10 cellular contexts compared by ENCODE assay signal in genomic region chr11:3058753-3059664, GRCh38. TPM values are rescaled to one million over a fixed set of nuclear protein-coding genes. Genes with fewer than 3 reads are reported as not detected.
DNase-seq lines count a peak whose midpoint lies in the region; ATAC-seq and TF ChIP-seq lines count a peak whose summit lies in the region.
"Had no signal": no experiment of that assay in that cellular context is flagged by ENCODE, and none has a peak within 500 bp of the region (broad histone marks: within the 10 kb centered on the region; RNA-seq: fewer than 3 reads in every experiment).

No MANE protein-coding gene starts in this region.

- DNase-seq in activated T-cell treated with anti-CD3 and anti-CD28 coated beads, Interleukin-2, amount 50 U/mL, for 24 hours = no peak
- DNase-seq in activated T-cell treated with anti-CD3 and anti-CD28 coated beads, Interleukin-2, amount 50 U/mL, for 48 hours = no peak
- DNase-seq in RKO (ENCODE audit: low spot score) = peak; percentile 86
- no peak for DNase-seq in esophagus squamous epithelium (lab: John Stamatoyannopoulos, UW)
- peak in 1 of 2 donors; percentile 25 for DNase-seq in gastrocnemius medialis
- no peak for DNase-seq in NCI-H1436 treated with DMSO at 0.1 percent for 48 hours (lab: John Stamatoyannopoulos, UW)
- no peak for DNase-seq in SIG-M5 treated with dmso at 0.1 percent for 504 hours (lab: John Stamatoyannopoulos, UW; ENCODE audit: unreplicated experiment)

- ATAC-seq in gastrocnemius medialis = no peak
- ATAC-seq in HG03097 (IDR thresholded peaks at IDR 0.05; ENCODE audit: low FRiP score, unreplicated experiment) = no peak

- peaks cover 27% of the 10 kb centered on the region for H3K36me3 Mint-ChIP-seq in activated T-cell treated with anti-CD3 and anti-CD28 coated beads, Interleukin-2, amount 50 U/mL, for 24 hours (ENCODE audit: low read depth)

- H3K27ac ChIP-seq in esophagus squamous epithelium (peak overlapping the region in 3 of 4 donors; percentile 32 to 46 (median 35)), gastrocnemius medialis (peak overlapping the region in 3 of 4 donors; percentile 38 to 48 (median 38))
- H3K27ac ChIP-seq: suprapubic skin had no signal

- no peak overlapping the region for H3K27ac Mint-ChIP-seq in activated T-cell treated with anti-CD3 and anti-CD28 coated beads, Interleukin-2, amount 50 U/mL, for 24 hours

- TF ChIP-seq CTCF in esophagus squamous epithelium (IDR thresholded peaks at IDR 0.05) (no peak), gastrocnemius medialis (IDR thresholded peaks at IDR 0.05 in 4 of 5, conservative IDR thresholded peaks at IDR 0.05 in 1 of 5) (no peak)

- H3K4me1 Mint-ChIP-seq in activated T-cell treated with anti-CD3 and anti-CD28 coated beads, Interleukin-2, amount 50 U/mL, for 24 hours (ENCODE audit: low read depth) = peaks cover 30% of the 10 kb centered on the region

- H3K4me3 Mint-ChIP-seq in activated T-cell treated with anti-CD3 and anti-CD28 coated beads, Interleukin-2, amount 50 U/mL, for 24 hours = peak overlapping the region; percentile 50

- in situ Hi-C loops in gastrocnemius medialis (cut with MboI; ENCODE audit: low sequenced_read_pairs in 4 of 4) = no loop called here

- H3K27me3 Mint-ChIP-seq in activated T-cell treated with anti-CD3 and anti-CD28 coated beads, Interleukin-2, amount 50 U/mL, for 24 hours = peaks cover under 1% of the 10 kb centered on the region

- TF ChIP-seq POLR2A in esophagus squamous epithelium (IDR thresholded peaks at IDR 0.05) (no peak), gastrocnemius medialis (IDR thresholded peaks at IDR 0.05) (no peak)

- H3K4me1 ChIP-seq in esophagus squamous epithelium (peaks cover 16 to 40% (median 17%) of the 10 kb centered on the region in 3 donors), gastrocnemius medialis (peaks cover 14 to 22% of the 10 kb centered on the region in 2 donors)

- H3K9me3 ChIP-seq in esophagus squamous epithelium (no peaks in the 10 kb centered on the region), gastrocnemius medialis (no peaks in the 10 kb centered on the region)
- H3K9me3 ChIP-seq: ascending aorta, suprapubic skin had no signal

- no peak overlapping the region for H3K4me3 ChIP-seq in esophagus squamous epithelium
- no peak overlapping the region for H3K4me3 ChIP-seq in gastrocnemius medialis
- H3K4me3 ChIP-seq: suprapubic skin had no signal

- 66 to 76% methylated on average over 4 to 9 of the region's 13 CpGs for WGBS in esophagus squamous epithelium, 2 donors

- H3K36me3 ChIP-seq in esophagus squamous epithelium (peaks cover 0 to 10% (median 5%) of the 10 kb centered on the region in 3 donors), gastrocnemius medialis (no peaks in the 10 kb centered on the region)

- intact Hi-C loops in esophagus squamous epithelium (cut with DNase I) = no loop called here
- intact Hi-C loops in gastrocnemius medialis (cut with DNase I; ENCODE audit: low total_unique reads) = no loop called here

- no peaks in the 10 kb centered on the region for H3K9me3 Mint-ChIP-seq in activated T-cell treated with anti-CD3 and anti-CD28 coated beads, Interleukin-2, amount 50 U/mL, for 24 hours

- H3K27me3 ChIP-seq in esophagus squamous epithelium = no peaks in the 10 kb centered on the region
- H3K27me3 ChIP-seq in gastrocnemius medialis = no peaks in the 10 kb centered on the region
- H3K27me3 ChIP-seq: ascending aorta, suprapubic skin had no signal

RNA-seq across cellular contexts. Expression of gene CARS1, which starts 1.8 kb away (rescaled TPM):
- total RNA-seq in esophagus squamous epithelium = 10 to 100 TPM; 22.7 to 35.7 (median 28.4) TPM
- total RNA-seq in gastrocnemius medialis = 10 to 100 TPM; 31.5 to 46.5 (median 34.7) TPM
